In genomic region chr19:58553799-58554493, GRCh38 we compare ENCODE assay signal across 8 cellular contexts. TPM values are rescaled to one million over a fixed set of nuclear protein-coding genes. Genes with fewer than 3 reads are reported as not detected.
DNase-seq lines count a peak whose midpoint lies in the region; ATAC-seq and TF ChIP-seq lines count a peak whose summit lies in the region.

No MANE protein-coding gene starts in this region.

- peaks cover 29% of the 10 kb centered on the region for H3K4me1 Mint-ChIP-seq in activated T-helper 17 cell treated with anti-CD3 and anti-CD28 coated beads, Interleukin-2, amount 50 U/mL, for 72 hours
- H3K4me1 Mint-ChIP-seq in stimulated activated memory B cell treated with anti-CD40 and anti-IgM and Interleukin-4, amounts not matched to agents 10 μg/mL and 1 μg/mL and 100 μg/mL, for 72 hours: peaks cover 50% of the 10 kb centered on the region

- TF ChIP-seq CTCF in HFF-Myc (IDR thresholded peaks at IDR 0.05; ENCODE audit: low read depth, low read length, missing control alignments): no peak

- H3K4me3 Mint-ChIP-seq in activated T-helper 17 cell treated with anti-CD3 and anti-CD28 coated beads, Interleukin-2, amount 50 U/mL, for 72 hours: peak overlapping the region; percentile 100
- H3K4me3 Mint-ChIP-seq in stimulated activated memory B cell treated with anti-CD40 and anti-IgM and Interleukin-4, amounts not matched to agents 10 μg/mL and 1 μg/mL and 100 μg/mL, for 72 hours: peak overlapping the region; percentile 87

- no peaks in the 10 kb centered on the region for H3K9me3 ChIP-seq in iPS-18c (ENCODE audit: control insufficient read depth, insufficient read depth, low read length)

- H3K4me3 ChIP-seq in HFF-Myc (replicated peaks; ENCODE audit: low read depth, low read length) (peak overlapping the region; percentile 63), iPS-18c (ENCODE audit: insufficient read depth, low read depth, low read length) (peak overlapping the region; percentile 80)

- DNase-seq in HFF-Myc (ENCODE audit: extremely low read depth, low read depth) (no peak), AG08395 (ENCODE audit: low spot score) (no peak), dedifferentiated amniotic fluid mesenchymal stem cell (ENCODE audit: extremely low spot score) (no peak), activated gamma-delta T cell (lab: John Stamatoyannopoulos, UW) (no peak)

- H3K27ac Mint-ChIP-seq in activated T-helper 17 cell treated with anti-CD3 and anti-CD28 coated beads, Interleukin-2, amount 50 U/mL, for 72 hours: peak overlapping the region; percentile 100
- peak overlapping the region; percentile 100 for H3K27ac Mint-ChIP-seq in stimulated activated memory B cell treated with anti-CD40 and anti-IgM and Interleukin-4, amounts not matched to agents 10 μg/mL and 1 μg/mL and 100 μg/mL, for 72 hours

- ATAC-seq in activated T-helper 17 cell treated with anti-CD3 and anti-CD28 coated beads, Interleukin-2, amount 50 U/mL, for 72 hours (replicated peaks): no peak
- ATAC-seq in stimulated activated memory B cell treated with anti-CD40 and anti-IgM and Interleukin-4, amounts not matched to agents 10 μg/mL and 1 μg/mL and 100 μg/mL, for 72 hours: no peak
- no peak for ATAC-seq in GM18505 (IDR thresholded peaks at IDR 0.05; ENCODE audit: unreplicated experiment)

- no peaks in the 10 kb centered on the region for H3K9me3 Mint-ChIP-seq in activated T-helper 17 cell treated with anti-CD3 and anti-CD28 coated beads, Interleukin-2, amount 50 U/mL, for 72 hours
- H3K9me3 Mint-ChIP-seq in stimulated activated memory B cell treated with anti-CD40 and anti-IgM and Interleukin-4, amounts not matched to agents 10 μg/mL and 1 μg/mL and 100 μg/mL, for 72 hours: no peaks in the 10 kb centered on the region

- no peaks in the 10 kb centered on the region for H3K27me3 Mint-ChIP-seq in activated T-helper 17 cell treated with anti-CD3 and anti-CD28 coated beads, Interleukin-2, amount 50 U/mL, for 72 hours
- H3K27me3 Mint-ChIP-seq in stimulated activated memory B cell treated with anti-CD40 and anti-IgM and Interleukin-4, amounts not matched to agents 10 μg/mL and 1 μg/mL and 100 μg/mL, for 72 hours: no peaks in the 10 kb centered on the region

- peaks cover 98% of the 10 kb centered on the region for H3K36me3 Mint-ChIP-seq in activated T-helper 17 cell treated with anti-CD3 and anti-CD28 coated beads, Interleukin-2, amount 50 U/mL, for 72 hours (ENCODE audit: low read depth)
- H3K36me3 Mint-ChIP-seq in stimulated activated memory B cell treated with anti-CD40 and anti-IgM and Interleukin-4, amounts not matched to agents 10 μg/mL and 1 μg/mL and 100 μg/mL, for 72 hours: peaks cover 66% of the 10 kb centered on the region

- no peak for TF ChIP-seq POLR2A in GM18505 (IDR thresholded peaks at IDR 0.05; ENCODE audit: borderline replicate concordance, extremely low read depth, insufficient read depth, insufficient read length)

RNA-seq across cellular contexts. Expression of gene CHMP2A, which starts 1.0 kb away (rescaled TPM):
- total RNA-seq in activated T-helper 17 cell treated with anti-CD3 and anti-CD28 coated beads, Interleukin-2, amount 50 U/mL, for 72 hours: 10 to 100 TPM; 79.0 to 95.8 TPM

RNA-seq across cellular contexts. Expression of gene UBE2M, which starts 4.5 kb away (rescaled TPM):
- total RNA-seq in activated T-helper 17 cell treated with anti-CD3 and anti-CD28 coated beads, Interleukin-2, amount 50 U/mL, for 72 hours: 100 to 1,000 TPM; 102 to 141 TPM

RNA-seq across cellular contexts. Expression of gene TRIM28, which starts 10.1 kb away (rescaled TPM):
- total RNA-seq in activated T-helper 17 cell treated with anti-CD3 and anti-CD28 coated beads, Interleukin-2, amount 50 U/mL, for 72 hours: 100 to 1,000 TPM; 336 to 455 TPM

RNA-seq across cellular contexts. Expression of gene MZF1, which starts 19.2 kb away (rescaled TPM):
- total RNA-seq in activated T-helper 17 cell treated with anti-CD3 and anti-CD28 coated beads, Interleukin-2, amount 50 U/mL, for 72 hours: 10 to 100 TPM; 26.6 to 57.9 TPM

RNA-seq across cellular contexts. Expression of gene ZBTB45, which starts 34.3 kb away (rescaled TPM):
- 10 to 100 TPM; 11.0 to 14.3 TPM for total RNA-seq in activated T-helper 17 cell treated with anti-CD3 and anti-CD28 coated beads, Interleukin-2, amount 50 U/mL, for 72 hours
